Comparison of ENCODE assay signal across 8 cellular contexts in the genomic region with DNA sequence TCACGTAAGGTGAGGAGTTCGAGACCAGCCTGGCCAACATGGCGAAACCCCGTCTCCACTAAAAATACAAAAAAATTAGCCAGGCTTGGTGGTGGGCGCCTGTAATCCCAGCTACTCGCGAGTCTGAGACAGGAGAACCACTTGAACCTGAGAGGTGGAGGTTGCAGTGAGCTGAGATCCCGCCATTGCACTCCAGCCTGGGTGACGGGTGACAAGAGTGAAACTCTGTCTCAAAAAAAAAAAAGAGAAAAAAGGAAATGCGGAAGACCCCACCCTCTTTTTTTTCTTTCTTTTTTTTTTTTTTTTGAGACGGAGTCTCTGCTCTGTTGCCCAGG. TPM values are rescaled to one million over a fixed set of nuclear protein-coding genes. Genes with fewer than 3 reads are reported as not detected.
DNase-seq lines count a peak whose midpoint lies in the region; ATAC-seq and TF ChIP-seq lines count a peak whose summit lies in the region.
"Not testable (repeated sequence)": the region's sequence is repeated elsewhere in the genome, so short reads cannot be mapped to it uniquely, and the experiment has no call there.

No MANE protein-coding gene starts in this region.

- not testable (repeated sequence) for H3K9me3 Mint-ChIP-seq in activated CD8-positive, alpha-beta T cell treated with anti-CD3 and anti-CD28 coated beads for 36 hours; mesothelial cell of epicardium

- not testable (repeated sequence) for H3K9ac ChIP-seq in NT2/D1 (ENCODE audit: insufficient read length, low read depth); mammary epithelial cell (ENCODE audit: insufficient read depth, low read length)

- TF ChIP-seq CTCF in GM06990 (IDR thresholded peaks at IDR 0.05; ENCODE audit: insufficient read depth, low read length, poor library complexity, severe bottlenecking); activated CD8-positive, alpha-beta T cell treated with anti-CD3 and anti-CD28 coated beads for 36 hours (IDR thresholded peaks at IDR 0.05); mammary epithelial cell (conservative IDR thresholded peaks at IDR 0.05 in 1 of 2, IDR thresholded peaks at IDR 0.05 in 1 of 2; ENCODE audit: extremely low read depth in 1 of 2, insufficient read depth in 1 of 2, low read depth in 1 of 2, low read length in 2 of 2); heart left ventricle (IDR thresholded peaks at IDR 0.05); mesothelial cell of epicardium (IDR thresholded peaks at IDR 0.05; ENCODE audit: unreplicated experiment); sigmoid colon (IDR thresholded peaks at IDR 0.05); upper lobe of right lung (IDR thresholded peaks at IDR 0.05): not testable (repeated sequence)

- peak overlapping the region; percentile 80 for H3K27ac Mint-ChIP-seq in activated CD8-positive, alpha-beta T cell treated with anti-CD3 and anti-CD28 coated beads for 36 hours
- H3K27ac Mint-ChIP-seq in mesothelial cell of epicardium, result not testable (repeated sequence)

- not testable (repeated sequence) for H4K20me1 ChIP-seq in mammary epithelial cell (ENCODE audit: insufficient read depth, low read length)

- H3K27ac ChIP-seq in mammary epithelial cell (ENCODE audit: insufficient read depth, low read depth, low read length), result not testable (repeated sequence)
- H3K27ac ChIP-seq in heart left ventricle (peak overlapping the region in 9 of 12 donors; percentile 85 to 97 (median 94)), sigmoid colon (peak overlapping the region; percentile 95 to 98 (median 98)), upper lobe of right lung (peak overlapping the region; percentile 88)

- peaks cover 34% of the 10 kb centered on the region for H3K79me2 ChIP-seq in mammary epithelial cell (ENCODE audit: insufficient read depth, low read length)

- TF ChIP-seq POLR2A in heart left ventricle (IDR thresholded peaks at IDR 0.05); sigmoid colon (IDR thresholded peaks at IDR 0.05): not testable (repeated sequence)

- intact Hi-C loops in activated CD8-positive, alpha-beta T cell treated with anti-CD3 and anti-CD28 coated beads for 36 hours (cut with micrococcal nuclease); upper lobe of right lung (cut with DNase I): not testable (repeated sequence)
- intact Hi-C loops in mammary epithelial cell (cut with micrococcal nuclease) (loop anchor here (1.0 to 10.0 kb wide), 3 partner anchors 50 to 327 kb away; a partner anchor contains a TSS), heart left ventricle (cut with DNase I) (loop anchor here in 3 of 10 donors (2.0 to 5.0 kb wide), 3 partner anchors 13 to 190 kb away; a partner anchor contains a TSS), sigmoid colon (cut with DNase I) (loop anchor here (1.0 to 5.0 kb wide), 2 partner anchors 12 to 210 kb away; a partner anchor contains a TSS)

- dilution Hi-C loops in mammary epithelial cell (cut with HindIII; ENCODE audit: low sequenced_read_pairs), result not testable (repeated sequence)

- peak overlapping the region; percentile 84 for H3K4me3 Mint-ChIP-seq in activated CD8-positive, alpha-beta T cell treated with anti-CD3 and anti-CD28 coated beads for 36 hours
- peak overlapping the region; percentile 89 for H3K4me3 Mint-ChIP-seq in mesothelial cell of epicardium

- CTCF ChIA-PET in activated CD8-positive, alpha-beta T cell treated with anti-CD3 and anti-CD28 coated beads for 36 hours (lab: Charles Lee), result interaction anchor here (0.9 to 2.2 kb wide), 7 partner anchors 9 to 212 kb away, joined by 3 to 11 read pairs (median 5); a partner anchor contains a TSS
- CTCF ChIA-PET in mammary epithelial cell (lab: Charles Lee; ENCODE audit: low non-redundant PET), result not testable (repeated sequence)

- H3K27me3 ChIP-seq in GM06990 (replicated peaks; ENCODE audit: control insufficient read depth, insufficient read depth, low read length); NT2/D1 (ENCODE audit: insufficient read depth, insufficient read length); mammary epithelial cell (ENCODE audit: insufficient read depth, low read length); heart left ventricle; sigmoid colon; upper lobe of right lung: not testable (repeated sequence)

- H3K4me2 ChIP-seq in mammary epithelial cell (ENCODE audit: insufficient read depth, low read depth, low read length), result not testable (repeated sequence)

- H3K36me3 ChIP-seq in GM06990 (ENCODE audit: control insufficient read depth, insufficient read depth, low read length); NT2/D1 (ENCODE audit: insufficient read depth, insufficient read length, low read length); mammary epithelial cell (ENCODE audit: insufficient read depth, low read length); heart left ventricle; sigmoid colon; upper lobe of right lung: not testable (repeated sequence)

- H3K4me3 ChIP-seq in GM06990 (replicated peaks; ENCODE audit: low read depth, low read length) (peak overlapping the region; percentile 85), NT2/D1 (ENCODE audit: insufficient read length, low read depth) (peak overlapping the region; percentile 32), heart left ventricle (peak overlapping the region in 10 of 12 donors; percentile 75 to 98 (median 88)), sigmoid colon (peak overlapping the region in 3 of 4 donors; percentile 64 to 88 (median 65)), upper lobe of right lung (peak overlapping the region; percentile 89)
- H3K4me3 ChIP-seq in mammary epithelial cell (replicated peaks in 1 of 3; ENCODE audit: insufficient read depth in 1 of 3, low read depth in 2 of 3, low read length in 3 of 3), result not testable (repeated sequence)

- not testable (repeated sequence) for H3K4me1 ChIP-seq in NT2/D1 (ENCODE audit: insufficient read depth, insufficient read length); mammary epithelial cell (ENCODE audit: insufficient read depth, low read length)
- peaks cover 0 to 42% (median 16%) of the 10 kb centered on the region in 12 donors for H3K4me1 ChIP-seq in heart left ventricle
- H3K4me1 ChIP-seq in sigmoid colon, result peaks cover 0 to 27% (median 21%) of the 10 kb centered on the region in 4 donors
- H3K4me1 ChIP-seq in upper lobe of right lung, result peaks cover 16% of the 10 kb centered on the region

- not testable (repeated sequence) for ATAC-seq in activated CD8-positive, alpha-beta T cell treated with anti-CD3 and anti-CD28 coated beads for 36 hours; heart left ventricle; upper lobe of right lung

- in situ Hi-C loops in mammary epithelial cell (cut with MboI; ENCODE audit: low sequenced_read_pairs in 2 of 2), result not testable (repeated sequence)

- not testable (repeated sequence) for H3K9me3 ChIP-seq in NT2/D1 (ENCODE audit: insufficient read depth, low read length); mammary epithelial cell (replicated peaks; ENCODE audit: insufficient read depth, low read length); heart left ventricle; sigmoid colon; upper lobe of right lung

- 87% methylated on average over 11 of the region's 11 CpGs for WGBS in mammary epithelial cell (ENCODE audit: low coverage, missing lambda C conversion rate)
- WGBS in heart left ventricle, 4 donors, result 74 to 83% (median 78%) methylated on average over 11 of the region's 11 CpGs
- WGBS in sigmoid colon, 2 donors, result 74 to 78% methylated on average over 11 of the region's 11 CpGs

- DNase-seq in GM06990 (ENCODE audit: extremely low read depth, insufficient read length); NT2/D1 (ENCODE audit: low read depth, low spot score); activated CD8-positive, alpha-beta T cell treated with anti-CD3 and anti-CD28 coated beads for 36 hours; mammary epithelial cell; heart left ventricle; mesothelial cell of epicardium (ENCODE audit: low spot score in 2 of 2, unreplicated experiment in 2 of 2); sigmoid colon; upper lobe of right lung: not testable (repeated sequence)

- not testable (repeated sequence) for H3K27me3 Mint-ChIP-seq in activated CD8-positive, alpha-beta T cell treated with anti-CD3 and anti-CD28 coated beads for 36 hours; mesothelial cell of epicardium (ENCODE audit: low read depth)

- BruUV-seq in mammary epithelial cell (replicated peaks; lab: Mats Ljungman, UMichigan), result not testable (repeated sequence)

- peak overlapping the region; percentile 65 for H2AFZ ChIP-seq in mammary epithelial cell (ENCODE audit: low read depth, low read length)

- H3K4me1 Mint-ChIP-seq in activated CD8-positive, alpha-beta T cell treated with anti-CD3 and anti-CD28 coated beads for 36 hours (ENCODE audit: low read depth), result peaks cover 34% of the 10 kb centered on the region
- not testable (repeated sequence) for H3K4me1 Mint-ChIP-seq in mesothelial cell of epicardium

- POLR2A ChIA-PET in activated CD8-positive, alpha-beta T cell treated with anti-CD3 and anti-CD28 coated beads for 36 hours (lab: Charles Lee), result interaction anchor here (1.4 kb wide), 1 partner anchor 12 kb away, joined by 10 read pairs; a partner anchor contains a TSS

- not testable (repeated sequence) for TF ChIP-seq EP300 in sigmoid colon (IDR thresholded peaks at IDR 0.05)

- H3K36me3 Mint-ChIP-seq in activated CD8-positive, alpha-beta T cell treated with anti-CD3 and anti-CD28 coated beads for 36 hours (ENCODE audit: low read depth); mesothelial cell of epicardium: not testable (repeated sequence)

RNA-seq across cellular contexts. Expression of a gene that starts 1.1 kb away (rescaled TPM):
- total RNA-seq in activated CD8-positive, alpha-beta T cell treated with anti-CD3 and anti-CD28 coated beads for 36 hours, result 10 to 100 TPM; 25.3 to 26.6 TPM
- 10 to 100 TPM; 31.4 to 37.0 TPM for total RNA-seq in mammary epithelial cell
- 11.3 TPM for polyA plus RNA-seq in mammary epithelial cell
- polyA minus RNA-seq in mammary epithelial cell, result 13.2 TPM
- 10 to 100 TPM; 13.3 to 25.3 (median 18.7) TPM for total RNA-seq in heart left ventricle
- 10 to 100 TPM; 17.1 to 19.4 TPM for polyA plus RNA-seq in heart left ventricle
- total RNA-seq in mesothelial cell of epicardium, result 72.8 to 78.6 TPM (median 75.0 TPM) in 3 replicates
- 10 to 100 TPM; 19.3 to 39.2 (median 28.5) TPM for total RNA-seq in sigmoid colon
- polyA plus RNA-seq in sigmoid colon, result 10 to 100 TPM in 2 of 3 donors, 1 to 10 TPM in 1; 9.0 to 23.7 (median 12.6) TPM
- total RNA-seq in upper lobe of right lung, result 31.2 TPM

RNA-seq across cellular contexts. Expression of a gene that starts 12.7 kb away (rescaled TPM):
- total RNA-seq in activated CD8-positive, alpha-beta T cell treated with anti-CD3 and anti-CD28 coated beads for 36 hours, result 10 to 100 TPM; 26.7 to 30.4 TPM
- 10 to 100 TPM; 42.7 to 55.3 TPM for total RNA-seq in mammary epithelial cell
- 28.5 TPM for polyA plus RNA-seq in mammary epithelial cell
- polyA minus RNA-seq in mammary epithelial cell, result 27.9 TPM
- total RNA-seq in heart left ventricle, result 10 to 100 TPM; 47.3 to 90.3 (median 60.8) TPM
- polyA plus RNA-seq in heart left ventricle, result 10 to 100 TPM; 50.7 to 78.7 TPM
- total RNA-seq in mesothelial cell of epicardium, result 135 to 147 TPM (median 138 TPM) in 3 replicates
- total RNA-seq in sigmoid colon, result 10 to 100 TPM; 38.7 to 90.6 (median 47.4) TPM
- polyA plus RNA-seq in sigmoid colon, result 10 to 100 TPM; 19.8 to 49.6 (median 21.3) TPM
- 86.6 TPM for total RNA-seq in upper lobe of right lung

RNA-seq across cellular contexts. Expression of a gene that starts 53.5 kb away (rescaled TPM):
- total RNA-seq in activated CD8-positive, alpha-beta T cell treated with anti-CD3 and anti-CD28 coated beads for 36 hours, result 10 to 100 TPM; 24.7 to 26.7 TPM
- total RNA-seq in mammary epithelial cell, result 10 to 100 TPM; 37.0 to 48.0 TPM
- polyA plus RNA-seq in mammary epithelial cell, result 45.9 TPM
- 54.2 TPM for polyA minus RNA-seq in mammary epithelial cell
- total RNA-seq in heart left ventricle, result 10 to 100 TPM; 28.8 to 51.8 (median 34.8) TPM
- 10 to 100 TPM; 40.7 to 56.3 TPM for polyA plus RNA-seq in heart left ventricle
- total RNA-seq in mesothelial cell of epicardium, result 38.4 to 41.2 TPM (median 39.8 TPM) in 3 replicates
- total RNA-seq in sigmoid colon, result 10 to 100 TPM; 31.3 to 46.7 (median 37.1) TPM
- polyA plus RNA-seq in sigmoid colon, result 10 to 100 TPM; 39.8 to 63.7 (median 51.1) TPM
- total RNA-seq in upper lobe of right lung, result 51.3 TPM
